In the genomic region with DNA sequence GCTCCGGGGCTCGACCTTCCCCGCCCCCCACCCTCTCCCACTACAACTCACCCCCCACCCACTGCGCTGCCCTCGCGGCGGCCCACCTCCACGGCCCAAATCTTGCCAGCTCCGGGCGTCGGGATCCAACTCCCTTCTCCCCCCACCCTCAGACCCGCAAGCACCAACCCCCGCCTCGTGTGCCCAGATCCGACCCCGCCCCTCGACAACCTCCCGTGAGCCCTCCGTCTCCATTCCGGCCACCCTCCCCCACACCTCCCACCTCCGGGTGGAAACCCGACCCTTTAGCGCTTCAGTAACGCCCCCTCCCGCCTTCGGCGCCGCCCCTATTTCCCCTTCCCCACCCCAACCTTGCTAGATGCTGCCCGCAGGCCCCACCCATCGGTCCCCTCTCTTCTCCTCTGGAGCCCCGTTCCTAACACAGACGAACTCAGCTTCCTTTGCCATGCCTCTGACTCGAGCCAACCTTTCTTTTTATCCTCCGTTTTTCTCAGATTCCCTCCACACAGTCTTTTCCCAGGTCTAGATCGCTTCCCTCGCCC, we compare ENCODE assay signal across 8 cellular contexts. TPM values are rescaled to one million over a fixed set of nuclear protein-coding genes. Genes with fewer than 3 reads are reported as not detected.
DNase-seq lines count a peak whose midpoint lies in the region; ATAC-seq and TF ChIP-seq lines count a peak whose summit lies in the region.

No MANE protein-coding gene starts in this region.

- peaks cover 45% of the 10 kb centered on the region for H3K36me3 Mint-ChIP-seq in activated CD4-positive, alpha-beta T cell treated with anti-CD3 and anti-CD28 coated beads, Interleukin-2, amount 10 ng/mL, durations not matched to agents 24 days and 14 days (ENCODE audit: low read depth)

- no peaks in the 10 kb centered on the region for H3K27me3 Mint-ChIP-seq in activated CD4-positive, alpha-beta T cell treated with anti-CD3 and anti-CD28 coated beads, Interleukin-2, amount 10 ng/mL, durations not matched to agents 24 days and 14 days

- no peaks in the 10 kb centered on the region for H3K9me3 ChIP-seq in left lung

- H3K9me3 Mint-ChIP-seq in activated CD4-positive, alpha-beta T cell treated with anti-CD3 and anti-CD28 coated beads, Interleukin-2, amount 10 ng/mL, durations not matched to agents 24 days and 14 days = no peaks in the 10 kb centered on the region

- H3K4me3 ChIP-seq in coronary artery (peak overlapping the region; percentile 99), left lung (peak overlapping the region; percentile 65 to 70)

- DNase-seq in SIG-M5 treated with dmso at 0.1 percent for 504 hours (lab: John Stamatoyannopoulos, UW; ENCODE audit: unreplicated experiment) = peak; percentile 88
- no peak for DNase-seq in SIG-M5 (lab: John Stamatoyannopoulos, UW)
- peak; percentile 51 for DNase-seq in NCI-H460 (ENCODE audit: extremely low read depth, low read depth)
- peak; percentile 95 for DNase-seq in activated CD4-positive, alpha-beta T cell treated with anti-CD3 and anti-CD28 coated beads, Interleukin-2, amount 10 ng/mL, durations not matched to agents 24 days and 14 days
- DNase-seq in coronary artery (ENCODE audit: low spot score) = peak; percentile 79
- DNase-seq in left lung = peak; percentile 90 to 92
- DNase-seq in stimulated activated CD4-positive, alpha-beta T cell treated with anti-CD3 and anti-CD28 coated beads, Interleukin-2, amount 100 ng/mL, for 48 hours = peak; percentile 81

- H3K4me1 Mint-ChIP-seq in activated CD4-positive, alpha-beta T cell treated with anti-CD3 and anti-CD28 coated beads, Interleukin-2, amount 10 ng/mL, durations not matched to agents 24 days and 14 days = peaks cover 44% of the 10 kb centered on the region

- H3K4me1 ChIP-seq in left lung = peaks cover 16 to 50% of the 10 kb centered on the region in 2 donors

- intact Hi-C loops in activated CD4-positive, alpha-beta T cell treated with anti-CD3 and anti-CD28 coated beads, Interleukin-2, amount 10 ng/mL, durations not matched to agents 24 days and 14 days (cut with micrococcal nuclease) = loop anchor here (1.0 to 2.0 kb wide), 3 partner anchors 17 to 284 kb away; partner anchors contain the start of genes ATP5MC1 and SNF8
- intact Hi-C loops in left lung (cut with DNase I) = no loop called here

- H3K27ac ChIP-seq in coronary artery = peak overlapping the region; percentile 83 to 94
- H3K27ac ChIP-seq in left lung = peak overlapping the region; percentile 92 to 93

- H3K27me3 ChIP-seq in left lung = no peaks in the 10 kb centered on the region

- H3K4me3 Mint-ChIP-seq in activated CD4-positive, alpha-beta T cell treated with anti-CD3 and anti-CD28 coated beads, Interleukin-2, amount 10 ng/mL, durations not matched to agents 24 days and 14 days = peak overlapping the region; percentile 96

- ATAC-seq in HG03139 (IDR thresholded peaks at IDR 0.05; ENCODE audit: unreplicated experiment) = peak; percentile 34
- ATAC-seq in left lung = peak; percentile 72

- no peak for TF ChIP-seq CTCF in coronary artery (IDR thresholded peaks at IDR 0.05)
- TF ChIP-seq CTCF in left lung (IDR thresholded peaks at IDR 0.05) = no peak

- peak overlapping the region; percentile 89 for H3K27ac Mint-ChIP-seq in activated CD4-positive, alpha-beta T cell treated with anti-CD3 and anti-CD28 coated beads, Interleukin-2, amount 10 ng/mL, durations not matched to agents 24 days and 14 days

- H3K36me3 ChIP-seq in left lung = peaks cover 0 to 29% of the 10 kb centered on the region in 2 donors

RNA-seq across cellular contexts. Expression of gene UBE2Z, which starts 0.7 kb away (rescaled TPM):
- total RNA-seq in NCI-H460 (2014; rRNA removed; shearing (Covaris generic)) = 62.5 and 66.1 TPM in 2 replicates
- 39.2 and 44.7 TPM in 2 replicates for polyA plus RNA-seq in NCI-H460 (2014; cell fraction: nucleus; rRNA removed)
- total RNA-seq in activated CD4-positive, alpha-beta T cell treated with anti-CD3 and anti-CD28 coated beads, Interleukin-2, amount 10 ng/mL, durations not matched to agents 24 days and 14 days = 89.3 and 91.4 TPM in 2 replicates
- 10 to 100 TPM; 65.8 to 70.3 TPM for total RNA-seq in left lung

RNA-seq across cellular contexts. Expression of gene ATP5MC1, which starts 16.3 kb away (rescaled TPM):
- 119 and 133 TPM in 2 replicates for total RNA-seq in NCI-H460 (2014; rRNA removed; shearing (Covaris generic))
- polyA plus RNA-seq in NCI-H460 (2014; cell fraction: nucleus; rRNA removed) = 234 and 325 TPM in 2 replicates
- total RNA-seq in activated CD4-positive, alpha-beta T cell treated with anti-CD3 and anti-CD28 coated beads, Interleukin-2, amount 10 ng/mL, durations not matched to agents 24 days and 14 days = 160 and 176 TPM in 2 replicates
- total RNA-seq in left lung = 10 to 100 TPM; 56.6 to 83.3 TPM

RNA-seq across cellular contexts. Expression of gene SNF8, which starts 35.7 kb away (rescaled TPM):
- total RNA-seq in NCI-H460 (2014; rRNA removed; shearing (Covaris generic)) = 102 and 108 TPM in 2 replicates
- polyA plus RNA-seq in NCI-H460 (2014; cell fraction: nucleus; rRNA removed) = 82.2 and 220 TPM in 2 replicates
- 143 and 147 TPM in 2 replicates for total RNA-seq in activated CD4-positive, alpha-beta T cell treated with anti-CD3 and anti-CD28 coated beads, Interleukin-2, amount 10 ng/mL, durations not matched to agents 24 days and 14 days
- total RNA-seq in left lung = 100 to 1,000 TPM in 1 of 2 donors, 10 to 100 TPM in 1; 95.8 to 109 TPM

RNA-seq across cellular contexts. Expression of gene GIP, which starts 59.5 kb away (rescaled TPM):
- total RNA-seq in NCI-H460 (2014; rRNA removed; shearing (Covaris generic)) = not detected in 2 replicates
- polyA plus RNA-seq in NCI-H460 (2014; cell fraction: nucleus; rRNA removed) = not detected in 2 replicates
- not detected in 2 replicates for total RNA-seq in activated CD4-positive, alpha-beta T cell treated with anti-CD3 and anti-CD28 coated beads, Interleukin-2, amount 10 ng/mL, durations not matched to agents 24 days and 14 days
- not detected for total RNA-seq in left lung
